ENCODE assay signal across 10 cellular contexts in the genomic region with DNA sequence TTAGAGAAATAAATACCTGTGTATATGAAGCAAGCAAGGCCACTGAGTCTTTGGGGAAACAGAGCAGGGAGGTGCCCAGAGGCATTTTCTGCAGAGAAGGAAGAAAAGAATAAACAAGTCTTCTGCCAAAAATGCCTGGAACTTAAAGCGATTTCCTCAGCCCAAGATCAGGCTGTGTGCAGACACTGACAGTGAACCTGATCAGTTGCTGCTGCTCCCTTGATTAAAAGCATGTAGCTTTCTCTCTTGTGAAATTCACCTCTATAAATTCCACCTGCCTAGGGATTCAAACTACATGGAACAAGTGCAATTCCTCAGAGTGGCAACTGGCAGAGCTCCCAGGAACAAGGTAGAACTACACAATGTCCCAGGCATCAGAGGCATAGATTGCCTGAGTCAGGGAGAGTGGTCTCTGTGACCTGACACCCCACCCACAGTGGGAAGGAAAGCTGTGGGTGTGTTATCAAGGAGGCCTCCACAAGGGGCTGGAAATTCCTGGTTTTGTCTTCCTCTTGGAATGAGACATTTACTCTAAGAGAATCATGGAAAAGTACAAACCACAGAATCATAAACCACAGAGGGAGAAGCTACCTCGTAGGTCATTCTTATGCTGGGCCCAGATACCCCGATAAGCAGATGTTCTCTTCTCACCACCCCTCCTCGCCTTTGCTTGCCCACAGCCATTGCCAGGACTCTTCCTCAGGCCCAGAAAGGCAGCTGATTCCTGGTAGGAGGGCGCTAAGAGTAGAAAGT. TPM values are rescaled to one million over a fixed set of nuclear protein-coding genes. Genes with fewer than 3 reads are reported as not detected.
DNase-seq lines count a peak whose midpoint lies in the region; ATAC-seq and TF ChIP-seq lines count a peak whose summit lies in the region.
"Had no signal": no experiment of that assay in that cellular context is flagged by ENCODE, and none has a peak within 500 bp of the region (broad histone marks: within the 10 kb centered on the region; RNA-seq: fewer than 3 reads in every experiment).

No MANE protein-coding gene starts in this region.

- peak; percentile 11 to 95 for DNase-seq in cardiac muscle cell (ENCODE audit: low read depth in 1 of 2, low spot score in 1 of 2)
- DNase-seq in cardiac septum (ENCODE audit: low spot score), result no peak
- DNase-seq in choroid plexus epithelial cell (ENCODE audit: low read depth), result peak; percentile 95
- no peak for DNase-seq in mesothelial cell of epicardium (ENCODE audit: low spot score in 2 of 2, unreplicated experiment in 2 of 2)
- peak in 1 of 2 donors; percentile 44 for DNase-seq in aorta
- DNase-seq in NCI-H1436 (lab: John Stamatoyannopoulos, UW), result no peak
- DNase-seq in NCI-H2227 (lab: John Stamatoyannopoulos, UW; ENCODE audit: unreplicated experiment), result no peak
- no peak for DNase-seq in hippocampal formation (lab: John Stamatoyannopoulos, UW)
- DNase-seq: activated naive CD8-positive, alpha-beta T cell treated with anti-CD3 and anti-CD28 coated beads for 36 hours; CD4-positive, CD25-positive, alpha-beta regulatory T cell had no signal

- no peak overlapping the region for H3K4me3 Mint-ChIP-seq in mesothelial cell of epicardium
- H3K4me3 Mint-ChIP-seq: activated naive CD8-positive, alpha-beta T cell treated with anti-CD3 and anti-CD28 coated beads for 36 hours; CD4-positive, CD25-positive, alpha-beta regulatory T cell had no signal

- peaks cover 50% of the 10 kb centered on the region for H3K4me1 Mint-ChIP-seq in mesothelial cell of epicardium

- no peaks in the 10 kb centered on the region for H3K36me3 ChIP-seq in cardiac muscle cell
- no peaks in the 10 kb centered on the region for H3K36me3 ChIP-seq in aorta (ENCODE audit: control insufficient read depth in 1 of 2, insufficient read depth in 2 of 2, low read length in 1 of 2)

- H3K36me3 Mint-ChIP-seq in mesothelial cell of epicardium, result peaks cover 7% of the 10 kb centered on the region
- H3K36me3 Mint-ChIP-seq: CD4-positive, CD25-positive, alpha-beta regulatory T cell had no signal

- intact Hi-C loops in cardiac septum (cut with DNase I) (loop anchor here (1.0 to 10.0 kb wide), 2 partner anchors 35 to 198 kb away; no protein-coding TSS in a partner anchor), aorta (cut with DNase I) (loop anchor here in 1 of 2 donors (5.0 kb wide), 1 partner anchor 76 kb away; no protein-coding TSS in a partner anchor)

- H3K4me3 ChIP-seq in cardiac muscle cell (no peak overlapping the region), choroid plexus epithelial cell (ENCODE audit: low read depth, low read length) (no peak overlapping the region), aorta (ENCODE audit: low read length in 2 of 2) (no peak overlapping the region)

- peaks cover 4% of the 10 kb centered on the region for H3K9me3 Mint-ChIP-seq in mesothelial cell of epicardium

- no peaks in the 10 kb centered on the region for H3K27me3 Mint-ChIP-seq in mesothelial cell of epicardium (ENCODE audit: low read depth)
- H3K27me3 Mint-ChIP-seq: activated naive CD8-positive, alpha-beta T cell treated with anti-CD3 and anti-CD28 coated beads for 36 hours; CD4-positive, CD25-positive, alpha-beta regulatory T cell had no signal

- peak; percentile 23 for TF ChIP-seq CTCF in cardiac muscle cell (IDR thresholded peaks at IDR 0.05; ENCODE audit: low read depth, low read length)
- TF ChIP-seq CTCF in choroid plexus epithelial cell (conservative IDR thresholded peaks at IDR 0.05; ENCODE audit: low read depth, low read length), result peak; percentile 24
- TF ChIP-seq CTCF in mesothelial cell of epicardium (IDR thresholded peaks at IDR 0.05; ENCODE audit: unreplicated experiment), result no peak

- H3K9me3 ChIP-seq in cardiac muscle cell (ENCODE audit: low read depth), result no peaks in the 10 kb centered on the region
- no peaks in the 10 kb centered on the region for H3K9me3 ChIP-seq in aorta (ENCODE audit: control insufficient read depth, low read length)

- H3K27me3 ChIP-seq in cardiac muscle cell, result no peaks in the 10 kb centered on the region
- no peaks in the 10 kb centered on the region for H3K27me3 ChIP-seq in aorta (ENCODE audit: control insufficient read depth in 1 of 2, insufficient read depth in 2 of 2, low read length in 1 of 2)

- peak overlapping the region; percentile 35 for H3K27ac ChIP-seq in cardiac muscle cell
- H3K27ac ChIP-seq in aorta (ENCODE audit: low read depth in 1 of 2, low read length in 2 of 2), result peak overlapping the region; percentile 88 to 92

- WGBS in aorta, 2 donors, result 59 to 60% methylated on average over 5 of the region's 5 CpGs

- no peak for ATAC-seq in aorta (ENCODE audit: low FRiP score)

- H3K27ac Mint-ChIP-seq in mesothelial cell of epicardium, result peak overlapping the region; percentile 99

- peaks cover 11% of the 10 kb centered on the region for H3K4me1 ChIP-seq in cardiac muscle cell (ENCODE audit: low read depth)
- peaks cover 0 to 3% of the 10 kb centered on the region in 2 donors for H3K4me1 ChIP-seq in aorta (ENCODE audit: control insufficient read depth in 1 of 2, insufficient read depth in 2 of 2, low read length in 2 of 2)

RNA-seq across cellular contexts. Expression of a gene that starts 1.8 kb away (rescaled TPM):
- total RNA-seq in cardiac muscle cell (22.5 and 35.9 TPM in 2 replicates), cardiac septum (119 TPM), mesothelial cell of epicardium (44.4 to 46.7 TPM (median 46.3 TPM) in 3 replicates), aorta (100 to 1,000 TPM; 132 to 139 TPM)
- polyA plus RNA-seq in cardiac muscle cell (12.9 and 20.1 TPM in 2 replicates), aorta (10 to 100 TPM; 21.2 to 35.8 TPM)

Comparison
In these comparisons a context has a peak if more than half of its experiments do, and no peak if none do; other contexts are left out.
1. DNase-seq: peak in cardiac muscle cell (2 of 2) and choroid plexus epithelial cell (single experiment); none in cardiac septum (single experiment), mesothelial cell of epicardium (0 of 2), NCI-H1436 (single experiment), NCI-H2227 (single experiment) and hippocampal formation (0 of 2).